In genomic region chrX:97284531-97284930, GRCh38 we compare ENCODE assay signal across 30 cellular contexts.
"Had no signal": no experiment of that assay in that cellular context is flagged by ENCODE, and none has a peak within 500 bp of the region (broad histone marks: within the 10 kb centered on the region; RNA-seq: fewer than 3 reads in every experiment).

No MANE protein-coding gene starts in this region.

- H3K36me3 ChIP-seq: adrenal gland, ascending aorta, brain microvascular endothelial cell, breast epithelium, cardiac muscle cell had no signal

- H3K27ac ChIP-seq: adrenal gland, ascending aorta, body of pancreas, brain microvascular endothelial cell, breast epithelium, cardiac muscle cell had no signal

- H3K4me1 ChIP-seq: adrenal gland, ascending aorta, body of pancreas, breast epithelium had no signal

- H3K9me3 ChIP-seq: adrenal gland, ascending aorta, body of pancreas, breast epithelium had no signal

- H3K4me3 ChIP-seq: adrenal gland, ascending aorta, body of pancreas, breast epithelium, cardiac muscle cell had no signal

- DNase-seq: activated effector memory CD4-positive, alpha-beta T cell treated with anti-CD3 and anti-CD28 coated beads, Interleukin-2, amount 50 U/mL, for 16 hours; activated effector memory CD4-positive, alpha-beta T cell treated with Interleukin-2 at 50 U/mL for 16 hours; activated gamma-delta T cell; activated gamma-delta T cell treated with Interleukin-2 at 50 U/mL for 16 hours; activated naive CD4-positive, alpha-beta T cell; activated naive CD4-positive, alpha-beta T cell treated with anti-CD3 and anti-CD28 coated beads for 36 hours; activated naive CD4-positive, alpha-beta T cell treated with anti-CD3 and anti-CD28 coated beads, Interleukin-2, amount 10 ng/mL, durations not matched to agents 7 days and 5 days; activated naive CD4-positive, alpha-beta T cell treated with anti-CD3 and anti-CD28 coated beads, Interleukin-2, amount 50 U/mL, for 16 hours; activated naive CD4-positive, alpha-beta T cell treated with Interleukin-2 at 50 U/mL for 16 hours; activated naive CD8-positive, alpha-beta T cell treated with anti-CD3 and anti-CD28 coated beads for 36 hours; activated naive CD8-positive, alpha-beta T cell treated with anti-CD3 and anti-CD28 coated beads, Interleukin-2, amount 10 ng/mL, durations not matched to agents 7 days and 5 days; activated naive CD8-positive, alpha-beta T cell treated with anti-CD3 and anti-CD28 coated beads, Interleukin-2, amount 50 U/mL, for 24 hours; activated T-cell treated with anti-CD3 and anti-CD28 coated beads, Interleukin-2, amount 50 U/mL, for 1 hour; activated T-cell treated with anti-CD3 and anti-CD28 coated beads, Interleukin-2, amount 50 U/mL, for 24 hours; activated T-cell treated with anti-CD3 and anti-CD28 coated beads, Interleukin-2, amount 50 U/mL, for 4 hours; activated T-cell treated with anti-CD3 and anti-CD28 coated beads, Interleukin-2, amount 50 U/mL, for 48 hours; activated T-cell treated with anti-CD3 and anti-CD28 coated beads, Interleukin-2, amount 50 U/mL, for 72 hours; adrenal gland; amniotic stem cell; amygdala; anterior cingulate cortex; aorta; body of pancreas; brain microvascular endothelial cell; caudate nucleus; central memory CD4-positive, alpha-beta T cell; cerebellar nuclear complex had no signal

- H3K27me3 ChIP-seq: adrenal gland, ascending aorta, body of pancreas, brain microvascular endothelial cell, cardiac muscle cell had no signal
